Comparison of ENCODE assay signal across 12 cellular contexts in genomic region chr12:50926415-50926814, GRCh38. TPM values are rescaled to one million over a fixed set of nuclear protein-coding genes. Genes with fewer than 3 reads are reported as not detected.
DNase-seq lines count a peak whose midpoint lies in the region; ATAC-seq, FAIRE-seq and TF ChIP-seq lines count a peak whose summit lies in the region.
"Had no signal": no experiment of that assay in that cellular context is flagged by ENCODE, and none has a peak within 500 bp of the region (broad histone marks: within the 10 kb centered on the region; RNA-seq: fewer than 3 reads in every experiment).

No MANE protein-coding gene starts in this region.

- CTCF ChIA-PET in endothelial cell of umbilical vein (lab: Charles Lee) = interaction anchor here (0.6 to 3.6 kb wide), 3 partner anchors 11 to 101 kb away, joined by 4 to 21 read pairs (median 17); no protein-coding TSS in a partner anchor

- H3K9ac ChIP-seq in Loucy (ENCODE audit: low read depth, low read length, poor library complexity, severe bottlenecking) (peak overlapping the region; percentile 93), endothelial cell of umbilical vein (replicated peaks; ENCODE audit: extremely low read depth, insufficient read depth, low read length) (no peak overlapping the region)

- peak; percentile 10 for DNase-seq in endothelial cell of umbilical vein (ENCODE audit: low read depth, low spot score)
- DNase-seq in RKO (ENCODE audit: low spot score) = no peak
- no peak for DNase-seq in activated gamma-delta T cell treated with Interleukin-2 at 50 U/mL for 16 hours
- no peak for DNase-seq in NCI-H82 (lab: John Stamatoyannopoulos, UW)
- DNase-seq: brain microvascular endothelial cell; IMR-90; stimulated activated naive CD8-positive, alpha-beta T cell treated with anti-CD3 and anti-CD28 coated beads, Interleukin-15, amount 100 ng/mL, for 72 hours had no signal

- H3K9me3 ChIP-seq in Loucy (ENCODE audit: insufficient read depth, low read depth, low read length) = no peaks in the 10 kb centered on the region
- H3K9me3 ChIP-seq in endothelial cell of umbilical vein (replicated peaks; ENCODE audit: control insufficient read depth, insufficient read depth, low read length) = no peaks in the 10 kb centered on the region
- no peaks in the 10 kb centered on the region for H3K9me3 ChIP-seq in neutrophil

- FAIRE-seq in endothelial cell of umbilical vein (lab: Jason Lieb, UNC) = no peak

- no peaks in the 10 kb centered on the region for H3F3A ChIP-seq in Loucy (ENCODE audit: low read depth)

- H3K4me2 ChIP-seq in Loucy (ENCODE audit: low read depth, low read length, poor library complexity, severe bottlenecking) (peak overlapping the region; percentile 98), endothelial cell of umbilical vein (ENCODE audit: insufficient read depth, low read length) (peak overlapping the region; percentile 94)

- H3K4me1 ChIP-seq in ACC112 (ENCODE audit: control insufficient read depth, insufficient read depth, low read length, unreplicated experiment) (peaks cover 33% of the 10 kb centered on the region), Loucy (ENCODE audit: insufficient read depth, low read length, poor library complexity, severe bottlenecking) (peaks cover 61% of the 10 kb centered on the region), endothelial cell of umbilical vein (ENCODE audit: control insufficient read depth, extremely low read depth, insufficient read depth, low read length) (peaks cover 24% of the 10 kb centered on the region), neutrophil (ENCODE audit: control insufficient read depth in 1 of 2, insufficient read depth in 1 of 2, low read depth in 1 of 2, low read length in 1 of 2) (peaks cover 51% of the 10 kb centered on the region in 2 experiments)

- POLR2A ChIA-PET in endothelial cell of umbilical vein (lab: Charles Lee) = no interaction called here

- H3K36me3 ChIP-seq in ACC112 (ENCODE audit: insufficient read depth, low read length) (no peaks in the 10 kb centered on the region), Loucy (ENCODE audit: insufficient read depth, low read length) (no peaks in the 10 kb centered on the region), endothelial cell of umbilical vein (ENCODE audit: control insufficient read depth in 2 of 2, extremely low read depth in 1 of 2, insufficient read depth in 2 of 2, low read length in 2 of 2) (peaks cover 0 to 3% of the 10 kb centered on the region in 2 experiments), neutrophil (no peaks in the 10 kb centered on the region)
- H3K36me3 ChIP-seq: brain microvascular endothelial cell had no signal

- H2AFZ ChIP-seq in ACC112 (ENCODE audit: low read length, unreplicated experiment) (no peak overlapping the region), Loucy (ENCODE audit: low read length) (no peak overlapping the region), endothelial cell of umbilical vein (ENCODE audit: low read depth, low read length) (no peak overlapping the region)

- H3K27ac ChIP-seq in ACC112 (ENCODE audit: low read depth, low read length) (no peak overlapping the region), endothelial cell of umbilical vein (ENCODE audit: insufficient read depth, low read depth, low read length) (no peak overlapping the region), neutrophil (peak overlapping the region; percentile 47)
- H3K27ac ChIP-seq: brain microvascular endothelial cell had no signal

- H3K4me3 ChIP-seq in ACC112 (ENCODE audit: low read depth, low read length) (peak overlapping the region; percentile 92), Loucy (ENCODE audit: low read length, poor library complexity, severe bottlenecking) (peak overlapping the region; percentile 92), endothelial cell of umbilical vein (replicated peaks in 1 of 3; ENCODE audit: insufficient read depth in 1 of 3, low read depth in 1 of 3, low read length in 3 of 3) (peak overlapping the region in 1 of 3 experiments; percentile 31), neutrophil (ENCODE audit: low read depth in 1 of 2, low read length in 1 of 2) (no peak overlapping the region)

- H4K20me1 ChIP-seq in Loucy (ENCODE audit: insufficient read depth, low read length, poor library complexity, severe bottlenecking) = peaks cover 12% of the 10 kb centered on the region
- H4K20me1 ChIP-seq in endothelial cell of umbilical vein (replicated peaks; ENCODE audit: control insufficient read depth, extremely low read depth, insufficient read depth, low read length) = no peaks in the 10 kb centered on the region

- no peaks in the 10 kb centered on the region for H3K9me1 ChIP-seq in endothelial cell of umbilical vein (replicated peaks; ENCODE audit: control insufficient read depth, extremely low read depth, insufficient read depth, low read length)

- no peaks in the 10 kb centered on the region for H3K9me2 ChIP-seq in Loucy (replicated peaks; ENCODE audit: low read depth, low read length)

- intact Hi-C loops in endothelial cell of umbilical vein (cut with micrococcal nuclease) = loop anchor here (5.0 kb wide), 1 partner anchor 61 kb away; no protein-coding TSS in a partner anchor

- ATAC-seq in HG03469 (IDR thresholded peaks at IDR 0.05; ENCODE audit: unreplicated experiment) = no peak
- ATAC-seq: stimulated activated naive CD8-positive, alpha-beta T cell treated with anti-CD3 and anti-CD28 coated beads, Interleukin-15, amount 100 ng/mL, for 72 hours had no signal

- H3K79me2 ChIP-seq in ACC112 (ENCODE audit: control insufficient read depth, insufficient read depth, low read length, unreplicated experiment) = peaks cover 19% of the 10 kb centered on the region
- peaks cover 63% of the 10 kb centered on the region for H3K79me2 ChIP-seq in Loucy (ENCODE audit: insufficient read depth, low read length)
- H3K79me2 ChIP-seq in endothelial cell of umbilical vein (ENCODE audit: control insufficient read depth, insufficient read depth, low read length) = no peaks in the 10 kb centered on the region

- TF ChIP-seq POLR2A in endothelial cell of umbilical vein (IDR thresholded peaks at IDR 0.05; ENCODE audit: low read depth, low read length) = no peak

- TF ChIP-seq CTCF in Loucy (conservative IDR thresholded peaks at IDR 0.05; ENCODE audit: low read length) = no peak
- TF ChIP-seq CTCF in endothelial cell of umbilical vein (IDR thresholded peaks at IDR 0.05; ENCODE audit: extremely low read depth in 1 of 2, insufficient read depth in 1 of 2, low read depth in 1 of 2, low read length in 2 of 2) = no peak
- TF ChIP-seq CTCF in neutrophil (IDR thresholded peaks at IDR 0.05) = no peak

- H3K27me3 ChIP-seq in ACC112 (ENCODE audit: insufficient read depth, low read length) (no peaks in the 10 kb centered on the region), Loucy (ENCODE audit: insufficient read depth, low read length, poor library complexity, severe bottlenecking) (no peaks in the 10 kb centered on the region), endothelial cell of umbilical vein (ENCODE audit: control insufficient read depth in 2 of 2, insufficient read depth in 2 of 2, low read length in 2 of 2) (no peaks in the 10 kb centered on the region), neutrophil (no peaks in the 10 kb centered on the region)
- H3K27me3 ChIP-seq: brain microvascular endothelial cell had no signal

- dilution Hi-C loops in endothelial cell of umbilical vein (cut with MboI; ENCODE audit: extremely low pct_ligation_motif_present, low sequenced_read_pairs) = no loop called here

- no TSS peak for BruUV-seq in endothelial cell of umbilical vein (replicated peaks; lab: Mats Ljungman, UMichigan)

TF ChIP-seq in endothelial cell of umbilical vein, 7 proteins besides CTCF, POLR2A, EP300 and RAD21:
- no peak for TF ChIP-seq FOS (IDR thresholded peaks at IDR 0.05; ENCODE audit: borderline replicate concordance, insufficient read depth, low read length)
- TF ChIP-seq MAX (IDR thresholded peaks at IDR 0.05; ENCODE audit: insufficient read depth, insufficient read length) = no peak
- no peak for TF ChIP-seq EZH2 (IDR thresholded peaks at IDR 0.05; ENCODE audit: borderline replicate concordance, low read depth, low read length, severe bottlenecking)
- no peak for TF ChIP-seq GATA2 (IDR thresholded peaks at IDR 0.05; ENCODE audit: insufficient read depth, insufficient read length, low read depth, low read length)
- TF ChIP-seq MYC (IDR thresholded peaks at IDR 0.05; ENCODE audit: low read depth, low read length) = no peak
- TF ChIP-seq POLR2AphosphoS5 (IDR thresholded peaks at IDR 0.05; ENCODE audit: insufficient read depth, low read depth, low read length) = no peak
- no peak for TF ChIP-seq JUN (IDR thresholded peaks at IDR 0.05; ENCODE audit: borderline replicate concordance, insufficient read depth, insufficient read length, low read depth)

RNA-seq across cellular contexts. Expression of gene HIGD1C, which starts 25.9 kb away (rescaled TPM):
- not detected in 2 replicates for total RNA-seq in endothelial cell of umbilical vein
- not detected in 2 replicates for polyA plus RNA-seq in endothelial cell of umbilical vein
- polyA plus RNA-seq in endothelial cell of umbilical vein (2011; cell fraction: cytosol; rRNA removed) = not detected in 2 replicates
- not detected in 2 replicates for polyA plus RNA-seq in endothelial cell of umbilical vein (2011; cell fraction: nucleus; rRNA removed)
- polyA plus RNA-seq in endothelial cell of umbilical vein (2012) = not detected in 2 replicates
- polyA minus RNA-seq in endothelial cell of umbilical vein = not detected in 2 replicates
- polyA minus RNA-seq in endothelial cell of umbilical vein (2011; cell fraction: cytosol; rRNA and poly(A)+ RNA removed) = not detected
- not detected in 2 replicates for polyA minus RNA-seq in endothelial cell of umbilical vein (2011; cell fraction: nucleus; rRNA and poly(A)+ RNA removed)
- total RNA-seq: Daoy, IMR-90 had no signal
- polyA plus RNA-seq: IMR-90 had no signal

Comparison
In these comparisons a context has a peak if more than half of its experiments do, and no peak if none do; other contexts are left out.
1. H3K4me3 ChIP-seq: peak in ACC112 (single experiment) and Loucy (single experiment); none in neutrophil (0 of 2).